In the genomic region with DNA sequence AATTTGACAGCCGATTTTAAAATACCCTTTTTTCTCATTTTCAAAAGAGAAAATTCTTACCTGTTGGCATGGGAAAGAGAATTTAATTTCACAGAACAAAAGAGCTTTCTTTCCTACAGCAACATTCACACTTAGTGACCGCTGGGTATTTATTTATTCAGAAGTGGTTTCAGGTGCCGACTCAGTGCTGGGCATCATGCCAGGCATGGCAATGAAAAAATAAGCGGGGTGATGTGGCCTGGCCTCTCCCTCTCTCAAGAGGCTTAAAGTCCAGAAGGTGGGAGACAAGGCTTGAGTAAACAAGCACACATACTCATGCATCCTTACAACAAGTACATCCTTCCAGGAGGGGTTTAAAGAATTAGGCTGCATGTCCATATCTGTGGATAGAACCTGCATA, we compare ENCODE assay signal across 11 cellular contexts. TPM values are rescaled to one million over a fixed set of nuclear protein-coding genes. Genes with fewer than 3 reads are reported as not detected.
DNase-seq lines count a peak whose midpoint lies in the region; ATAC-seq and TF ChIP-seq lines count a peak whose summit lies in the region.
"Had no signal": no experiment of that assay in that cellular context is flagged by ENCODE, and none has a peak within 500 bp of the region (broad histone marks: within the 10 kb centered on the region; RNA-seq: fewer than 3 reads in every experiment).

No MANE protein-coding gene starts in this region.

- no peak for ATAC-seq in HG03045 (IDR thresholded peaks at IDR 0.05; ENCODE audit: unreplicated experiment)

- H3K4me1 ChIP-seq in thyroid gland, result peaks cover 15 to 21% of the 10 kb centered on the region in 2 donors
- H3K4me1 ChIP-seq: Caco-2 had no signal

- WGBS in thyroid gland, 2 donors, result 16 to 25% methylated on average over 4 of the region's 4 CpGs

- TF ChIP-seq POLR2A in thyroid gland (IDR thresholded peaks at IDR 0.05), result no peak

- H3K27me3 ChIP-seq in MG63, result peaks cover 5% of the 10 kb centered on the region; the same call in 1 of the 2 replicates
- H3K27me3 ChIP-seq in thyroid gland, result no peaks in the 10 kb centered on the region

- DNase-seq in MG63, result peak; percentile 64
- DNase-seq in NCI-H2227 (lab: John Stamatoyannopoulos, UW; ENCODE audit: unreplicated experiment), result peak; percentile 42
- peak; percentile 46 for DNase-seq in astrocyte of the spinal cord (ENCODE audit: low read depth, low spot score)
- peak; percentile 91 to 94 for DNase-seq in thyroid gland
- DNase-seq in iPS-NIHi11 (ENCODE audit: low spot score), result no peak
- DNase-seq in NOMO-1 (lab: John Stamatoyannopoulos, UW; ENCODE audit: unreplicated experiment in 2 of 2), result no peak
- DNase-seq: Caco-2; endodermal cell; Karpas-422; stimulated activated CD4-positive, alpha-beta T cell treated with anti-CD3 and anti-CD28 coated beads, Interleukin-2, amount 100 ng/mL, for 48 hours had no signal

- H3K36me3 ChIP-seq in MG63, result no peaks in the 10 kb centered on the region
- H3K36me3 ChIP-seq in thyroid gland, result no peaks in the 10 kb centered on the region

- TF ChIP-seq CTCF in astrocyte of the spinal cord (IDR thresholded peaks at IDR 0.05; ENCODE audit: low read depth, low read length) (no peak), thyroid gland (IDR thresholded peaks at IDR 0.05) (no peak)

- H3K27ac ChIP-seq in thyroid gland, result peak overlapping the region; percentile 58 to 86 (median 81)

- H3K9me3 ChIP-seq in MG63 (no peaks in the 10 kb centered on the region; the same call in 1 of the 2 replicates), thyroid gland (no peaks in the 10 kb centered on the region)
- H3K9me3 ChIP-seq: Caco-2 had no signal

- intact Hi-C loops in thyroid gland (cut with DNase I), result no loop called here

- in situ Hi-C loops in astrocyte of the spinal cord (cut with HindIII; ENCODE audit: low sequenced_read_pairs), result no loop called here

- no peak overlapping the region for H3K4me3 ChIP-seq in MG63
- H3K4me3 ChIP-seq in astrocyte of the spinal cord (ENCODE audit: low read depth, low read length), result no peak overlapping the region
- H3K4me3 ChIP-seq in thyroid gland (replicated peaks in 1 of 3), result no peak overlapping the region

RNA-seq across cellular contexts. Expression of a gene that starts 4.1 kb away (rescaled TPM):
- not detected in 2 replicates for total RNA-seq in MG63 (2014; rRNA removed; shearing (Covaris generic); ENCODE audit: low replicate concordance)
- 100 to 1,000 TPM in 3 of 4 donors, 10 to 100 TPM in 1; 67.9 to 318 (median 238) TPM for total RNA-seq in thyroid gland

Comparison
In these comparisons a context has a peak if more than half of its experiments do, and no peak if none do; other contexts are left out.
1. DNase-seq: peak in MG63 (single experiment), NCI-H2227 (single experiment), astrocyte of the spinal cord (single experiment) and thyroid gland (2 of 2); none in iPS-NIHi11 (single experiment) and NOMO-1 (0 of 2).
2. RNA of a gene that starts 4.1 kb away (total RNA-seq): 67.9 to 318 TPM in thyroid gland; not detected in MG63; every median in the first group is over 10 times any median in the second.